Comparison of ENCODE assay signal across 26 cellular contexts in genomic region chrX:3666975-3667374, GRCh38.
"Had no signal": no experiment of that assay in that cellular context is flagged by ENCODE, and none has a peak within 500 bp of the region (broad histone marks: within the 10 kb centered on the region; RNA-seq: fewer than 3 reads in every experiment).

No MANE protein-coding gene starts in this region.

- H3K36me3 ChIP-seq: gastrocnemius medialis had no signal

- H3K9me3 Mint-ChIP-seq: effector memory CD8-positive, alpha-beta T cell; endodermal cell; memory B cell; naive thymus-derived CD4-positive, alpha-beta T cell had no signal

- FAIRE-seq: colon, endometrium, islet of Langerhans, keratinocyte had no signal

- H3K4me1 Mint-ChIP-seq: endodermal cell had no signal

- H3K27ac Mint-ChIP-seq: endodermal cell, memory B cell had no signal

- H3K27me3 Mint-ChIP-seq: effector memory CD8-positive, alpha-beta T cell; memory B cell; naive thymus-derived CD4-positive, alpha-beta T cell had no signal

- DNase-seq: effector CD8-positive, alpha-beta T cell; effector memory CD8-positive, alpha-beta T cell; endodermal cell; erythroblast; esophagus squamous epithelium; foreskin fibroblast; foreskin melanocyte; gastrocnemius medialis; glutamatergic neuron; heart right ventricle; hippocampal formation; left cardiac atrium; left lung; left ventricle myocardium superior; lower lobe of right lung; mesendoderm; midbrain; naive thymus-derived CD4-positive, alpha-beta T cell had no signal

- H3K4me3 Mint-ChIP-seq: effector memory CD8-positive, alpha-beta T cell; endodermal cell; memory B cell; naive thymus-derived CD4-positive, alpha-beta T cell had no signal

- H3K4me3 ChIP-seq: coronary artery, esophagus squamous epithelium, gastrocnemius medialis, heart right ventricle, left lung, lower lobe of right lung had no signal

- H3K9me3 ChIP-seq: esophagus squamous epithelium, gastrocnemius medialis, heart right ventricle, left lung, lower lobe of right lung had no signal

- H3K27ac ChIP-seq: coronary artery, epithelial cell of prostate, esophagus squamous epithelium, gastrocnemius medialis, heart right ventricle, left lung, lower lobe of right lung had no signal

- ATAC-seq: effector memory CD8-positive, alpha-beta T cell; esophagus mucosa; gastrocnemius medialis; heart right ventricle; left cardiac atrium; left lung; left ventricle myocardium superior; lower lobe of right lung; naive thymus-derived CD4-positive, alpha-beta T cell had no signal

- H3K27me3 ChIP-seq: esophagus squamous epithelium, gastrocnemius medialis, heart right ventricle, left lung had no signal

- H3K4me1 ChIP-seq: esophagus squamous epithelium, gastrocnemius medialis, heart right ventricle, left lung, lower lobe of right lung had no signal
